ENCODE assay signal across 11 cellular contexts in genomic region chr4:110589297-110589696, GRCh38. TPM values are rescaled to one million over a fixed set of nuclear protein-coding genes. Genes with fewer than 3 reads are reported as not detected.
DNase-seq lines count a peak whose midpoint lies in the region; ATAC-seq and TF ChIP-seq lines count a peak whose summit lies in the region.
"Had no signal": no experiment of that assay in that cellular context is flagged by ENCODE, and none has a peak within 500 bp of the region (broad histone marks: within the 10 kb centered on the region; RNA-seq: fewer than 3 reads in every experiment).

No MANE protein-coding gene starts in this region.

- H3K4me3 Mint-ChIP-seq in chondrocyte (ENCODE audit: unreplicated experiment) = no peak overlapping the region
- no peak overlapping the region for H3K4me3 Mint-ChIP-seq in neural crest cell

- H3K27me3 Mint-ChIP-seq in chondrocyte (ENCODE audit: low read depth) = peaks cover 10% of the 10 kb centered on the region
- peaks cover 3% of the 10 kb centered on the region for H3K27me3 Mint-ChIP-seq in neural crest cell (ENCODE audit: low read depth)

- H3K4me1 Mint-ChIP-seq in chondrocyte (ENCODE audit: low read depth) (peaks cover 3% of the 10 kb centered on the region), neural crest cell (peaks cover 4% of the 10 kb centered on the region)

- DNase-seq in ELR (ENCODE audit: low read depth) = peak; percentile 37
- peak; percentile 11 for DNase-seq in M059J (ENCODE audit: low read depth)
- no peak for DNase-seq in chondrocyte (ENCODE audit: low spot score)
- DNase-seq in neural crest cell (ENCODE audit: low read depth, low spot score) = no peak
- no peak for DNase-seq in NCI-H1436 treated with DMSO at 0.1 percent for 48 hours (lab: John Stamatoyannopoulos, UW)
- DNase-seq: activated CD4-positive, alpha-beta T cell treated with anti-CD3 and anti-CD28 coated beads for 1 hour; activated T-cell treated with anti-CD3 and anti-CD28 coated beads, Interleukin-2, amount 50 U/mL, for 48 hours; NCI-H345; SHP77 had no signal

- no peaks in the 10 kb centered on the region for H3K9me3 Mint-ChIP-seq in chondrocyte (ENCODE audit: low read depth)
- no peaks in the 10 kb centered on the region for H3K9me3 Mint-ChIP-seq in neural crest cell

- H3K36me3 Mint-ChIP-seq in chondrocyte (ENCODE audit: low read depth) = no peaks in the 10 kb centered on the region
- no peaks in the 10 kb centered on the region for H3K36me3 Mint-ChIP-seq in neural crest cell (ENCODE audit: low read depth)

- H3K27ac Mint-ChIP-seq in chondrocyte (ENCODE audit: unreplicated experiment) (no peak overlapping the region), neural crest cell (ENCODE audit: unreplicated experiment) (no peak overlapping the region)

- ATAC-seq in GM19351 (IDR thresholded peaks at IDR 0.05; ENCODE audit: unreplicated experiment) (no peak), HG03457 (IDR thresholded peaks at IDR 0.05; ENCODE audit: unreplicated experiment) (no peak)

- TF ChIP-seq CTCF in chondrocyte (IDR thresholded peaks at IDR 0.05) (peak; percentile 79), neural crest cell (conservative IDR thresholded peaks at IDR 0.05) (peak; percentile 49)

RNA-seq across cellular contexts. Expression of gene PITX2, which starts 33.6 kb away (rescaled TPM):
- 7.8 and 15.1 TPM in 2 replicates for total RNA-seq in M059J (2014; rRNA removed; shearing (Covaris generic))
- total RNA-seq in chondrocyte (0.64 to 1.0 TPM in 2 of 3 replicates, not detected in the other), neural crest cell (0.58 and 0.77 TPM in 2 replicates)

Comparison
In these comparisons a context has a peak if more than half of its experiments do, and no peak if none do; other contexts are left out.
1. DNase-seq: peak in ELR (single experiment) and M059J (single experiment); none in chondrocyte (single experiment), neural crest cell (single experiment) and NCI-H1436 treated with DMSO at 0.1 percent for 48 hours (single experiment).